In genomic region chr13:40494513-40494912, GRCh38 we compare ENCODE assay signal across 13 cellular contexts.
DNase-seq lines count a peak whose midpoint lies in the region; ATAC-seq and TF ChIP-seq lines count a peak whose summit lies in the region.
"Had no signal": no experiment of that assay in that cellular context is flagged by ENCODE, and none has a peak within 500 bp of the region (broad histone marks: within the 10 kb centered on the region; RNA-seq: fewer than 3 reads in every experiment).

No MANE protein-coding gene starts in this region.

- H3K4me3 Mint-ChIP-seq in activated T-cell treated with anti-CD3 and anti-CD28 coated beads, Interleukin-2, amount 50 U/mL, for 72 hours, result peak overlapping the region; percentile 72 to 75
- H3K4me3 Mint-ChIP-seq in stimulated activated naive B cell treated with anti-CD40 and anti-IgM and Interleukin-4, amounts not matched to agents 10 μg/mL and 1 μg/mL and 100 μg/mL, for 72 hours, result peak overlapping the region; percentile 72

- 39 to 55% (median 50%) methylated on average over 2 of the region's 2 CpGs for WGBS in heart left ventricle, 4 donors

- H3K27ac Mint-ChIP-seq in activated T-cell treated with anti-CD3 and anti-CD28 coated beads, Interleukin-2, amount 50 U/mL, for 72 hours, result peak overlapping the region; percentile 80
- peak overlapping the region; percentile 87 for H3K27ac Mint-ChIP-seq in stimulated activated naive B cell treated with anti-CD40 and anti-IgM and Interleukin-4, amounts not matched to agents 10 μg/mL and 1 μg/mL and 100 μg/mL, for 72 hours

- no peaks in the 10 kb centered on the region for H3K36me3 Mint-ChIP-seq in activated T-cell treated with anti-CD3 and anti-CD28 coated beads, Interleukin-2, amount 50 U/mL, for 72 hours (ENCODE audit: insufficient read depth in 2 of 2)
- no peaks in the 10 kb centered on the region for H3K36me3 Mint-ChIP-seq in stimulated activated naive B cell treated with anti-CD40 and anti-IgM and Interleukin-4, amounts not matched to agents 10 μg/mL and 1 μg/mL and 100 μg/mL, for 72 hours

- peaks cover 70% of the 10 kb centered on the region for H3K4me1 Mint-ChIP-seq in activated T-cell treated with anti-CD3 and anti-CD28 coated beads, Interleukin-2, amount 50 U/mL, for 72 hours (ENCODE audit: low read depth)
- peaks cover 54 to 77% of the 10 kb centered on the region in 2 donors for H3K4me1 Mint-ChIP-seq in stimulated activated naive B cell treated with anti-CD40 and anti-IgM and Interleukin-4, amounts not matched to agents 10 μg/mL and 1 μg/mL and 100 μg/mL, for 72 hours

- POLR2A ChIA-PET in HEK293T (lab: Yijun Ruan, JAX), result no interaction called here

- CTCF ChIA-PET in HEK293T (lab: Yijun Ruan, JAX), result no interaction called here

- H3K27me3 ChIP-seq in cardiac muscle cell (no peaks in the 10 kb centered on the region), heart left ventricle (no peaks in the 10 kb centered on the region)

- DNase-seq in cardiac muscle cell (ENCODE audit: low read depth in 1 of 2, low spot score in 1 of 2), result peak; percentile 23 to 65
- no peak for DNase-seq in heart left ventricle
- no peak for DNase-seq in activated T-cell treated with anti-CD3 and anti-CD28 coated beads, Interleukin-2, amount 50 U/mL, for 72 hours
- peak; percentile 24 for DNase-seq in globus pallidus (ENCODE audit: low spot score)
- DNase-seq in stimulated activated naive B cell treated with anti-CD40 and anti-IgM and Interleukin-4, amounts not matched to agents 10 μg/mL and 1 μg/mL and 100 μg/mL, for 72 hours, result no peak
- DNase-seq in RKO (ENCODE audit: low spot score), result no peak
- no peak for DNase-seq in HUDEP-2 (lab: John Stamatoyannopoulos, UW; ENCODE audit: unreplicated experiment in 76 of 76)
- DNase-seq in HEK293T (ENCODE audit: extremely low spot score), result no peak
- DNase-seq: activated CD4-positive, alpha-beta T cell treated with anti-CD3 and anti-CD28 coated beads, Interleukin-2, amount 50 U/mL, for 48 hours; amygdala; DMS53; NCI-H510A; posterior cingulate gyrus had no signal

- no peak for TF ChIP-seq CTCF in cardiac muscle cell (IDR thresholded peaks at IDR 0.05; ENCODE audit: low read depth, low read length)
- no peak for TF ChIP-seq CTCF in heart left ventricle (IDR thresholded peaks at IDR 0.05)

- H3K9me3 ChIP-seq in cardiac muscle cell (ENCODE audit: low read depth) (no peaks in the 10 kb centered on the region), heart left ventricle (no peaks in the 10 kb centered on the region)

- intact Hi-C loops in heart left ventricle (cut with DNase I), result loop anchor here in 1 of 10 donors (5.0 to 10.0 kb wide), 2 partner anchors 43 to 70 kb away; no protein-coding TSS in a partner anchor

- H3K4me3 ChIP-seq in cardiac muscle cell (no peak overlapping the region), heart left ventricle (no peak overlapping the region)

- H3K27me3 Mint-ChIP-seq in activated T-cell treated with anti-CD3 and anti-CD28 coated beads, Interleukin-2, amount 50 U/mL, for 72 hours (ENCODE audit: low read depth), result no peaks in the 10 kb centered on the region
- H3K27me3 Mint-ChIP-seq in stimulated activated naive B cell treated with anti-CD40 and anti-IgM and Interleukin-4, amounts not matched to agents 10 μg/mL and 1 μg/mL and 100 μg/mL, for 72 hours, result no peaks in the 10 kb centered on the region

- no peak for ATAC-seq in heart left ventricle
- peak; percentile 43 to 45 for ATAC-seq in activated T-cell treated with anti-CD3 and anti-CD28 coated beads, Interleukin-2, amount 50 U/mL, for 72 hours (replicated peaks in 1 of 2)
- ATAC-seq in stimulated activated naive B cell treated with anti-CD40 and anti-IgM and Interleukin-4, amounts not matched to agents 10 μg/mL and 1 μg/mL and 100 μg/mL, for 72 hours (replicated peaks), result peak; percentile 56 to 64

- H3K4me1 ChIP-seq in cardiac muscle cell (ENCODE audit: low read depth), result peaks cover 24% of the 10 kb centered on the region
- peaks cover 0 to 29% (median 16%) of the 10 kb centered on the region in 12 donors for H3K4me1 ChIP-seq in heart left ventricle

- no peak for TF ChIP-seq POLR2A in heart left ventricle (IDR thresholded peaks at IDR 0.05)

- H3K36me3 ChIP-seq in cardiac muscle cell, result no peaks in the 10 kb centered on the region
- H3K36me3 ChIP-seq in heart left ventricle, result no peaks in the 10 kb centered on the region

- no peaks in the 10 kb centered on the region for H3K9me3 Mint-ChIP-seq in activated T-cell treated with anti-CD3 and anti-CD28 coated beads, Interleukin-2, amount 50 U/mL, for 72 hours
- H3K9me3 Mint-ChIP-seq in stimulated activated naive B cell treated with anti-CD40 and anti-IgM and Interleukin-4, amounts not matched to agents 10 μg/mL and 1 μg/mL and 100 μg/mL, for 72 hours, result no peaks in the 10 kb centered on the region

- H3K27ac ChIP-seq in cardiac muscle cell (no peak overlapping the region), heart left ventricle (peak overlapping the region in 1 of 12 donors; percentile 54)

TF ChIP-seq in HEK293T, 16 proteins besides CTCF, POLR2A, EP300 and RAD21:
- TF ChIP-seq ARNT (IDR thresholded peaks at IDR 0.05), result no peak
- no peak for TF ChIP-seq BHLHE40 (IDR thresholded peaks at IDR 0.05; ENCODE audit: borderline replicate concordance)
- no peak for TF ChIP-seq FOXK2 (IDR thresholded peaks at IDR 0.05)
- TF ChIP-seq ELF4 (IDR thresholded peaks at IDR 0.05), result no peak
- TF ChIP-seq NFRKB (IDR thresholded peaks at IDR 0.05), result no peak

Comparison
In these comparisons a context has a peak if more than half of its experiments do, and no peak if none do; other contexts are left out.
1. DNase-seq: peak in cardiac muscle cell (2 of 2) and globus pallidus (single experiment); none in heart left ventricle (0 of 5), activated T-cell treated with anti-CD3 and anti-CD28 coated beads, Interleukin-2, amount 50 U/mL, for 72 hours (0 of 2), stimulated activated naive B cell treated with anti-CD40 and anti-IgM and Interleukin-4, amounts not matched to agents 10 μg/mL and 1 μg/mL and 100 μg/mL, for 72 hours (single experiment), RKO (single experiment), HUDEP-2 (0 of 76) and HEK293T (single experiment).
2. ATAC-seq: peak in activated T-cell treated with anti-CD3 and anti-CD28 coated beads, Interleukin-2, amount 50 U/mL, for 72 hours (2 of 2) and stimulated activated naive B cell treated with anti-CD40 and anti-IgM and Interleukin-4, amounts not matched to agents 10 μg/mL and 1 μg/mL and 100 μg/mL, for 72 hours (2 of 2); none in heart left ventricle (0 of 4).